ENCODE assay signal across 1 cellular context in the genomic region with DNA sequence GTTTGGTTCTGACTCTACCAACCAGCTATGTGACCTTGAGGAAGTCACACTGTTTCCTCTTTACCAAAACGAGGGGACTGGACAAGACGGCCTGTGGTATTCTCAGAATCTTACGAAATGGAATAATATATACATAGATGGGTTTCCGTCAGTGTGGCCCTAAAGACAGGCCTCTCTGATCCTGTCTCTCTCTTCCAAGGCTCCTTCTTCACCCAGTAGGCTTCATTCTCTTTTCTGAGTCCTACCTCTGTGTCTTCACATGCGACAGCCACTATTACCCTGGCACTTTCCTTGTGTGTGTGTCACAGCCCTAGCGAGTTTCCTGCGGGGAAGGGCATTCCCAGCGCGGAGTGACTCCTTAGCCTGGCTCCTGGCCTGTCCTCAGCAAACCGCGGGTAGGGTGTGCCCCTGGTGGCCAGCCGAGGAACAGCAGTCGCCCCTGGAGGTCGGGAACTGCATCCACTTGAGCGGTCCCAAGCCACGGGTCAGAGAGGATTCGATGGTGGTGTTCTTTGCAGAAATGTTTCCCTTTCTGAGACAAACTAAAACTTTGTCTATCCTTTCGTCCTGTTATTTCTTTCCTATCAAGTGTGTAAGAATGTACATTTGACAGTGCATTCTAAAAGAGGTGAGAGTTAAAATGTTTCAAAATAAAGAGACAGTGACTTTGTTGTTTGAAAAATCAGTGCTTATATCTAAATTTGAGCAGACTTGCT.
TF ChIP-seq lines count a peak whose summit lies in the region.

No MANE protein-coding gene starts in this region.

TF ChIP-seq in K562, 482 proteins besides CTCF, POLR2A, EP300 and RAD21 (continued from another document and continues in another):
- no peak for TF ChIP-seq GABPB2 (CRISPR knock-in tag; conservative IDR thresholded peaks at IDR 0.05)
- TF ChIP-seq, protein P1, sequence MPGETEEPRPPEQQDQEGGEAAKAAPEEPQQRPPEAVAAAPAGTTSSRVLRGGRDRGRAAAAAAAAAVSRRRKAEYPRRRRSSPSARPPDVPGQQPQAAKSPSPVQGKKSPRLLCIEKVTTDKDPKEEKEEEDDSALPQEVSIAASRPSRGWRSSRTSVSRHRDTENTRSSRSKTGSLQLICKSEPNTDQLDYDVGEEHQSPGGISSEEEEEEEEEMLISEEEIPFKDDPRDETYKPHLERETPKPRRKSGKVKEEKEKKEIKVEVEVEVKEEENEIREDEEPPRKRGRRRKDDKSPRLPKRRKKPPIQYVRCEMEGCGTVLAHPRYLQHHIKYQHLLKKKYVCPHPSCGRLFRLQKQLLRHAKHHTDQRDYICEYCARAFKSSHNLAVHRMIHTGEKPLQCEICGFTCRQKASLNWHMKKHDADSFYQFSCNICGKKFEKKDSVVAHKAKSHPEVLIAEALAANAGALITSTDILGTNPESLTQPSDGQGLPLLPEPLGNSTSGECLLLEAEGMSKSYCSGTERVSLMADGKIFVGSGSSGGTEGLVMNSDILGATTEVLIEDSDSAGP (CRISPR knock-in tag; IDR thresholded peaks at IDR 0.05), result no peak
- TF ChIP-seq TEAD2 (tag; IDR thresholded peaks at IDR 0.05), result 0 out of 2 replicates have a peak, but pooled peaks have one; percentile 29
- TF ChIP-seq CEBPB (tag; IDR thresholded peaks at IDR 0.05), result 0 out of 2 replicates have a peak, but pooled peaks have one; percentile 37
- TF ChIP-seq, protein P2, sequence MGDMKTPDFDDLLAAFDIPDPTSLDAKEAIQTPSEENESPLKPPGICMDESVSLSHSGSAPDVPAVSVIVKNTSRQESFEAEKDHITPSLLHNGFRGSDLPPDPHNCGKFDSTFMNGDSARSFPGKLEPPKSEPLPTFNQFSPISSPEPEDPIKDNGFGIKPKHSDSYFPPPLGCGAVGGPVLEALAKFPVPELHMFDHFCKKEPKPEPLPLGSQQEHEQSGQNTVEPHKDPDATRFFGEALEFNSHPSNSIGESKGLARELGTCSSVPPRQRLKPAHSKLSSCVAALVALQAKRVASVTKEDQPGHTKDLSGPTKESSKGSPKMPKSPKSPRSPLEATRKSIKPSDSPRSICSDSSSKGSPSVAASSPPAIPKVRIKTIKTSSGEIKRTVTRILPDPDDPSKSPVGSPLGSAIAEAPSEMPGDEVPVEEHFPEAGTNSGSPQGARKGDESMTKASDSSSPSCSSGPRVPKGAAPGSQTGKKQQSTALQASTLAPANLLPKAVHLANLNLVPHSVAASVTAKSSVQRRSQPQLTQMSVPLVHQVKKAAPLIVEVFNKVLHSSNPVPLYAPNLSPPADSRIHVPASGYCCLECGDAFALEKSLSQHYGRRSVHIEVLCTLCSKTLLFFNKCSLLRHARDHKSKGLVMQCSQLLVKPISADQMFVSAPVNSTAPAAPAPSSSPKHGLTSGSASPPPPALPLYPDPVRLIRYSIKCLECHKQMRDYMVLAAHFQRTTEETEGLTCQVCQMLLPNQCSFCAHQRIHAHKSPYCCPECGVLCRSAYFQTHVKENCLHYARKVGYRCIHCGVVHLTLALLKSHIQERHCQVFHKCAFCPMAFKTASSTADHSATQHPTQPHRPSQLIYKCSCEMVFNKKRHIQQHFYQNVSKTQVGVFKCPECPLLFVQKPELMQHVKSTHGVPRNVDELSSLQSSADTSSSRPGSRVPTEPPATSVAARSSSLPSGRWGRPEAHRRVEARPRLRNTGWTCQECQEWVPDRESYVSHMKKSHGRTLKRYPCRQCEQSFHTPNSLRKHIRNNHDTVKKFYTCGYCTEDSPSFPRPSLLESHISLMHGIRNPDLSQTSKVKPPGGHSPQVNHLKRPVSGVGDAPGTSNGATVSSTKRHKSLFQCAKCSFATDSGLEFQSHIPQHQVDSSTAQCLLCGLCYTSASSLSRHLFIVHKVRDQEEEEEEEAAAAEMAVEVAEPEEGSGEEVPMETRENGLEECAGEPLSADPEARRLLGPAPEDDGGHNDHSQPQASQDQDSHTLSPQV (IDR thresholded peaks at IDR 0.05), result peak; percentile 83
- no peak for TF ChIP-seq CCNT2 (IDR thresholded peaks at IDR 0.05; ENCODE audit: borderline replicate concordance, extremely low read depth, insufficient read length, low read depth, low read length)
- no peak for TF ChIP-seq NCOR1 (IDR thresholded peaks at IDR 0.05)
- no peak for TF ChIP-seq MTA1 (IDR thresholded peaks at IDR 0.05; ENCODE audit: borderline replicate concordance)
- TF ChIP-seq ELF2 (CRISPR knock-in tag; IDR thresholded peaks at IDR 0.05), result no peak
- no peak for TF ChIP-seq NCOA1 (IDR thresholded peaks at IDR 0.05; ENCODE audit: low read depth)
- TF ChIP-seq RUNX1 (IDR thresholded peaks at IDR 0.05; ENCODE audit: low read depth), result no peak
- no peak for TF ChIP-seq ZNF785 (CRISPR knock-in tag; IDR thresholded peaks at IDR 0.05)
- TF ChIP-seq, protein P3, sequence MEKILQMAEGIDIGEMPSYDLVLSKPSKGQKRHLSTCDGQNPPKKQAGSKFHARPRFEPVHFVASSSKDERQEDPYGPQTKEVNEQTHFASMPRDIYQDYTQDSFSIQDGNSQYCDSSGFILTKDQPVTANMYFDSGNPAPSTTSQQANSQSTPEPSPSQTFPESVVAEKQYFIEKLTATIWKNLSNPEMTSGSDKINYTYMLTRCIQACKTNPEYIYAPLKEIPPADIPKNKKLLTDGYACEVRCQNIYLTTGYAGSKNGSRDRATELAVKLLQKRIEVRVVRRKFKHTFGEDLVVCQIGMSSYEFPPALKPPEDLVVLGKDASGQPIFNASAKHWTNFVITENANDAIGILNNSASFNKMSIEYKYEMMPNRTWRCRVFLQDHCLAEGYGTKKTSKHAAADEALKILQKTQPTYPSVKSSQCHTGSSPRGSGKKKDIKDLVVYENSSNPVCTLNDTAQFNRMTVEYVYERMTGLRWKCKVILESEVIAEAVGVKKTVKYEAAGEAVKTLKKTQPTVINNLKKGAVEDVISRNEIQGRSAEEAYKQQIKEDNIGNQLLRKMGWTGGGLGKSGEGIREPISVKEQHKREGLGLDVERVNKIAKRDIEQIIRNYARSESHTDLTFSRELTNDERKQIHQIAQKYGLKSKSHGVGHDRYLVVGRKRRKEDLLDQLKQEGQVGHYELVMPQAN (IDR thresholded peaks at IDR 0.05; ENCODE audit: borderline replicate concordance), result no peak
- no peak for TF ChIP-seq ZKSCAN3 (CRISPR knock-in tag; IDR thresholded peaks at IDR 0.05)
- 0 out of 2 replicates have a peak, but pooled peaks have one; percentile 49 for TF ChIP-seq KAT7 (CRISPR knock-in tag; IDR thresholded peaks at IDR 0.05; ENCODE audit: borderline replicate concordance)
- TF ChIP-seq, protein P4, sequence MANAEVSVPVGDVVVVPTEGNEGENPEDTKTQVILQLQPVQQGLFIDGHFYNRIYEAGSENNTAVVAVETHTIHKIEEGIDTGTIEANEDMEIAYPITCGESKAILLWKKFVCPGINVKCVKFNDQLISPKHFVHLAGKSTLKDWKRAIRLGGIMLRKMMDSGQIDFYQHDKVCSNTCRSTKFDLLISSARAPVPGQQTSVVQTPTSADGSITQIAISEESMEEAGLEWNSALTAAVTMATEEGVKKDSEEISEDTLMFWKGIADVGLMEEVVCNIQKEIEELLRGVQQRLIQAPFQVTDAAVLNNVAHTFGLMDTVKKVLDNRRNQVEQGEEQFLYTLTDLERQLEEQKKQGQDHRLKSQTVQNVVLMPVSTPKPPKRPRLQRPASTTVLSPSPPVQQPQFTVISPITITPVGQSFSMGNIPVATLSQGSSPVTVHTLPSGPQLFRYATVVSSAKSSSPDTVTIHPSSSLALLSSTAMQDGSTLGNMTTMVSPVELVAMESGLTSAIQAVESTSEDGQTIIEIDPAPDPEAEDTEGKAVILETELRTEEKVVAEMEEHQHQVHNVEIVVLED (CRISPR knock-in tag; IDR thresholded peaks at IDR 0.05), result no peak
- peak; percentile 45 for TF ChIP-seq DPF2 (IDR thresholded peaks at IDR 0.05)
- TF ChIP-seq ZKSCAN1 (IDR thresholded peaks at IDR 0.05; ENCODE audit: low read depth, low read length), result peak; percentile 79; the same call in 1 of the 2 replicates
- no peak for TF ChIP-seq SRSF3 (IDR thresholded peaks at IDR 0.05; ENCODE audit: insufficient read depth, low read length)
- no peak for TF ChIP-seq ETV1 (tag; conservative IDR thresholded peaks at IDR 0.05; ENCODE audit: low read depth)
- TF ChIP-seq ZFPM2 (CRISPR knock-in tag; IDR thresholded peaks at IDR 0.05), result no peak
- TF ChIP-seq HDAC3 (IDR thresholded peaks at IDR 0.05; ENCODE audit: borderline replicate concordance, partially characterized antibody), result no peak
- TF ChIP-seq TCF7L2 (IDR thresholded peaks at IDR 0.05; ENCODE audit: low read depth, low read length), result no peak
- 0 out of 3 replicates have a peak, but pooled peaks of 1 of the 2 experiments have one; percentile 44 for TF ChIP-seq CBX3 (IDR thresholded peaks at IDR 0.05; ENCODE audit: borderline replicate concordance in 1 of 2, low read length in 2 of 2)
- TF ChIP-seq, protein P5, sequence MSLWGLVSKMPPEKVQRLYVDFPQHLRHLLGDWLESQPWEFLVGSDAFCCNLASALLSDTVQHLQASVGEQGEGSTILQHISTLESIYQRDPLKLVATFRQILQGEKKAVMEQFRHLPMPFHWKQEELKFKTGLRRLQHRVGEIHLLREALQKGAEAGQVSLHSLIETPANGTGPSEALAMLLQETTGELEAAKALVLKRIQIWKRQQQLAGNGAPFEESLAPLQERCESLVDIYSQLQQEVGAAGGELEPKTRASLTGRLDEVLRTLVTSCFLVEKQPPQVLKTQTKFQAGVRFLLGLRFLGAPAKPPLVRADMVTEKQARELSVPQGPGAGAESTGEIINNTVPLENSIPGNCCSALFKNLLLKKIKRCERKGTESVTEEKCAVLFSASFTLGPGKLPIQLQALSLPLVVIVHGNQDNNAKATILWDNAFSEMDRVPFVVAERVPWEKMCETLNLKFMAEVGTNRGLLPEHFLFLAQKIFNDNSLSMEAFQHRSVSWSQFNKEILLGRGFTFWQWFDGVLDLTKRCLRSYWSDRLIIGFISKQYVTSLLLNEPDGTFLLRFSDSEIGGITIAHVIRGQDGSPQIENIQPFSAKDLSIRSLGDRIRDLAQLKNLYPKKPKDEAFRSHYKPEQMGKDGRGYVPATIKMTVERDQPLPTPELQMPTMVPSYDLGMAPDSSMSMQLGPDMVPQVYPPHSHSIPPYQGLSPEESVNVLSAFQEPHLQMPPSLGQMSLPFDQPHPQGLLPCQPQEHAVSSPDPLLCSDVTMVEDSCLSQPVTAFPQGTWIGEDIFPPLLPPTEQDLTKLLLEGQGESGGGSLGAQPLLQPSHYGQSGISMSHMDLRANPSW (CRISPR knock-in tag; IDR thresholded peaks at IDR 0.05), result no peak
- TF ChIP-seq THRAP3 (IDR thresholded peaks at IDR 0.05; ENCODE audit: borderline replicate concordance), result no peak
- TF ChIP-seq, protein P6, sequence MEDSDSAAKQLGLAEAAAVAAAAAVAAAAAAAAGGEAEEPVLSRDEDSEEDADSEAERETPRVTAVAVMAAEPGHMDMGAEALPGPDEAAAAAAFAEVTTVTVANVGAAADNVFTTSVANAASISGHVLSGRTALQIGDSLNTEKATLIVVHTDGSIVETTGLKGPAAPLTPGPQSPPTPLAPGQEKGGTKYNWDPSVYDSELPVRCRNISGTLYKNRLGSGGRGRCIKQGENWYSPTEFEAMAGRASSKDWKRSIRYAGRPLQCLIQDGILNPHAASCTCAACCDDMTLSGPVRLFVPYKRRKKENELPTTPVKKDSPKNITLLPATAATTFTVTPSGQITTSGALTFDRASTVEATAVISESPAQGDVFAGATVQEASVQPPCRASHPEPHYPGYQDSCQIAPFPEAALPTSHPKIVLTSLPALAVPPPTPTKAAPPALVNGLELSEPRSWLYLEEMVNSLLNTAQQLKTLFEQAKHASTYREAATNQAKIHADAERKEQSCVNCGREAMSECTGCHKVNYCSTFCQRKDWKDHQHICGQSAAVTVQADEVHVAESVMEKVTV (CRISPR knock-in tag; IDR thresholded peaks at IDR 0.05), result peak; percentile 85
- TF ChIP-seq, protein P7, sequence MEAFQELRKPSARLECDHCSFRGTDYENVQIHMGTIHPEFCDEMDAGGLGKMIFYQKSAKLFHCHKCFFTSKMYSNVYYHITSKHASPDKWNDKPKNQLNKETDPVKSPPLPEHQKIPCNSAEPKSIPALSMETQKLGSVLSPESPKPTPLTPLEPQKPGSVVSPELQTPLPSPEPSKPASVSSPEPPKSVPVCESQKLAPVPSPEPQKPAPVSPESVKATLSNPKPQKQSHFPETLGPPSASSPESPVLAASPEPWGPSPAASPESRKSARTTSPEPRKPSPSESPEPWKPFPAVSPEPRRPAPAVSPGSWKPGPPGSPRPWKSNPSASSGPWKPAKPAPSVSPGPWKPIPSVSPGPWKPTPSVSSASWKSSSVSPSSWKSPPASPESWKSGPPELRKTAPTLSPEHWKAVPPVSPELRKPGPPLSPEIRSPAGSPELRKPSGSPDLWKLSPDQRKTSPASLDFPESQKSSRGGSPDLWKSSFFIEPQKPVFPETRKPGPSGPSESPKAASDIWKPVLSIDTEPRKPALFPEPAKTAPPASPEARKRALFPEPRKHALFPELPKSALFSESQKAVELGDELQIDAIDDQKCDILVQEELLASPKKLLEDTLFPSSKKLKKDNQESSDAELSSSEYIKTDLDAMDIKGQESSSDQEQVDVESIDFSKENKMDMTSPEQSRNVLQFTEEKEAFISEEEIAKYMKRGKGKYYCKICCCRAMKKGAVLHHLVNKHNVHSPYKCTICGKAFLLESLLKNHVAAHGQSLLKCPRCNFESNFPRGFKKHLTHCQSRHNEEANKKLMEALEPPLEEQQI (IDR thresholded peaks at IDR 0.05), result peak; percentile 51; the same call in 1 of the 2 replicates
- peak; percentile 34; the same call in 1 of the 2 replicates for TF ChIP-seq HCFC1 (IDR thresholded peaks at IDR 0.05; ENCODE audit: low read depth, low read length)
- no peak for TF ChIP-seq CBX1 (IDR thresholded peaks at IDR 0.05; ENCODE audit: low read depth)
- TF ChIP-seq ESRRA (IDR thresholded peaks at IDR 0.05; ENCODE audit: borderline replicate concordance, low read depth), result peak; percentile 71; the same call in 1 of the 2 replicates
- no peak for TF ChIP-seq ZNF76 (CRISPR knock-in tag; IDR thresholded peaks at IDR 0.05; ENCODE audit: borderline replicate concordance)
- TF ChIP-seq, protein P8, sequence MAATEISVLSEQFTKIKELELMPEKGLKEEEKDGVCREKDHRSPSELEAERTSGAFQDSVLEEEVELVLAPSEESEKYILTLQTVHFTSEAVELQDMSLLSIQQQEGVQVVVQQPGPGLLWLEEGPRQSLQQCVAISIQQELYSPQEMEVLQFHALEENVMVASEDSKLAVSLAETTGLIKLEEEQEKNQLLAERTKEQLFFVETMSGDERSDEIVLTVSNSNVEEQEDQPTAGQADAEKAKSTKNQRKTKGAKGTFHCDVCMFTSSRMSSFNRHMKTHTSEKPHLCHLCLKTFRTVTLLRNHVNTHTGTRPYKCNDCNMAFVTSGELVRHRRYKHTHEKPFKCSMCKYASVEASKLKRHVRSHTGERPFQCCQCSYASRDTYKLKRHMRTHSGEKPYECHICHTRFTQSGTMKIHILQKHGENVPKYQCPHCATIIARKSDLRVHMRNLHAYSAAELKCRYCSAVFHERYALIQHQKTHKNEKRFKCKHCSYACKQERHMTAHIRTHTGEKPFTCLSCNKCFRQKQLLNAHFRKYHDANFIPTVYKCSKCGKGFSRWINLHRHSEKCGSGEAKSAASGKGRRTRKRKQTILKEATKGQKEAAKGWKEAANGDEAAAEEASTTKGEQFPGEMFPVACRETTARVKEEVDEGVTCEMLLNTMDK (IDR thresholded peaks at IDR 0.05; ENCODE audit: borderline replicate concordance, insufficient read depth, low read depth, low read length, poor library complexity, severe bottlenecking), result peak; percentile 40
- TF ChIP-seq CBFB (CRISPR knock-in tag; IDR thresholded peaks at IDR 0.05), result peak; percentile 68; the same call in 1 of the 2 replicates
- TF ChIP-seq FOXJ2 (tag; IDR thresholded peaks at IDR 0.05), result no peak
